ENCODE assay signal across 16 cellular contexts in the genomic region with DNA sequence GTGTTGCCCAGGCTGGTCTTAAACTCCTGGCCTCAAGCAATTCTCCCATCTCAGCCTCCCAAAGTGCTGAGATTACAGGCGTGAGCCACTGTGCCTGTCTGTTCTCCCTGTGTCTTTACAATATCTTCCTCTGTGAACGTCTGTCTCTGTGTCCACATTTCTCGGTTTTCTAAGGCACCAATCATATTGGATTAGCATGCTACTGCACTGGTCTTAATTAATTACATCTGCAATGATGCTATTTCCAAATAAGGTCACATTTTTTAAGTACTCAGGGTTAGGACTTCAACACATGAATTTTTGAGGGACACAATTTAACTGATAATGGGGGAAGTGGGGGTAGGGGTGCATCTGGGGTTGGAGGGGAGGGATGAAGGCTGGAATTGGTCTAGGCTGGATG.
A peak's percentile ranks its signal among the peaks of the same experiment; 100 is the strongest.
DNase-seq lines count a peak whose midpoint lies in the region; ATAC-seq and TF ChIP-seq lines count a peak whose summit lies in the region.
"Had no signal": no experiment of that assay in that cellular context is flagged by ENCODE, and none has a peak within 500 bp of the region (broad histone marks: within the 10 kb centered on the region; RNA-seq: fewer than 3 reads in every experiment).

No MANE protein-coding gene starts in this region.

- ATAC-seq in CD8-positive, alpha-beta T cell: no peak
- ATAC-seq: A549 had no signal

- peaks cover 9% of the 10 kb centered on the region for H3K9me3 Mint-ChIP-seq in endothelial cell (ENCODE audit: unreplicated experiment)
- no peaks in the 10 kb centered on the region for H3K9me3 Mint-ChIP-seq in CD8-positive, alpha-beta T cell

- peaks cover 5% of the 10 kb centered on the region for H3K36me3 Mint-ChIP-seq in endothelial cell (ENCODE audit: low read depth, unreplicated experiment)
- H3K36me3 Mint-ChIP-seq in CD8-positive, alpha-beta T cell: no peaks in the 10 kb centered on the region

- H3K27ac ChIP-seq in left ventricle myocardium inferior (replicated peaks) (no peak overlapping the region), colonic mucosa (no peak overlapping the region)
- H3K27ac ChIP-seq in CD8-positive, alpha-beta T cell (ENCODE audit: low read depth, low read length): no peak overlapping the region
- H3K27ac ChIP-seq: 22Rv1; A549; BLaER1 treated with 17β-estradiol and CSF1 and Interleukin-3, amounts not matched to agents 10 nM and 100 nM; GM23248 had no signal

- H3K4me3 Mint-ChIP-seq in endothelial cell (ENCODE audit: unreplicated experiment): peak overlapping the region; percentile 0
- no peak overlapping the region for H3K4me3 Mint-ChIP-seq in CD8-positive, alpha-beta T cell
- H3K4me3 Mint-ChIP-seq: B cell; CD8-positive, alpha-beta memory T cell had no signal

- H3K9ac ChIP-seq in colonic mucosa (ENCODE audit: low read depth in 2 of 2, low read length in 2 of 2): no peak overlapping the region
- H3K9ac ChIP-seq: BLaER1 treated with 17β-estradiol and CSF1 and Interleukin-3, amounts not matched to agents 10 nM and 100 nM; GM23248 had no signal

- peaks cover 8% of the 10 kb centered on the region for H3K27me3 Mint-ChIP-seq in endothelial cell (ENCODE audit: unreplicated experiment)
- no peaks in the 10 kb centered on the region for H3K27me3 Mint-ChIP-seq in CD8-positive, alpha-beta T cell (ENCODE audit: low read depth)

- no peak overlapping the region for H3K27ac Mint-ChIP-seq in endothelial cell (ENCODE audit: unreplicated experiment)
- H3K27ac Mint-ChIP-seq in CD8-positive, alpha-beta T cell: no peak overlapping the region
- H3K27ac Mint-ChIP-seq: B cell; CD8-positive, alpha-beta memory T cell had no signal

- H3K27me3 ChIP-seq in left ventricle myocardium inferior (ENCODE audit: low read depth): no peaks in the 10 kb centered on the region
- no peaks in the 10 kb centered on the region for H3K27me3 ChIP-seq in colonic mucosa
- no peaks in the 10 kb centered on the region for H3K27me3 ChIP-seq in CD8-positive, alpha-beta T cell (ENCODE audit: insufficient read depth, low read length)
- H3K27me3 ChIP-seq: BLaER1 treated with 17β-estradiol and CSF1 and Interleukin-3, amounts not matched to agents 10 nM and 100 nM had no signal

- TF ChIP-seq CTCF in left ventricle myocardium inferior (IDR thresholded peaks at IDR 0.05; ENCODE audit: borderline replicate concordance) (no peak), endothelial cell (IDR thresholded peaks at IDR 0.05; ENCODE audit: unreplicated experiment) (no peak), colonic mucosa (IDR thresholded peaks at IDR 0.05) (no peak)
- TF ChIP-seq CTCF in CD8-positive, alpha-beta T cell (IDR thresholded peaks at IDR 0.05): no peak

- CTCF ChIA-PET in CD8-positive, alpha-beta T cell (lab: Charles Lee): no interaction called here

- H3K4me1 Mint-ChIP-seq in endothelial cell (ENCODE audit: unreplicated experiment): no peaks in the 10 kb centered on the region
- H3K4me1 Mint-ChIP-seq in CD8-positive, alpha-beta T cell (ENCODE audit: low read depth): no peaks in the 10 kb centered on the region
- H3K4me1 Mint-ChIP-seq: B cell; CD8-positive, alpha-beta memory T cell had no signal

- no peaks in the 10 kb centered on the region for H3K36me3 ChIP-seq in left ventricle myocardium inferior
- H3K36me3 ChIP-seq in colonic mucosa: no peaks in the 10 kb centered on the region
- no peaks in the 10 kb centered on the region for H3K36me3 ChIP-seq in CD8-positive, alpha-beta T cell (ENCODE audit: insufficient read depth, low read length)
- H3K36me3 ChIP-seq: BLaER1 treated with 17β-estradiol and CSF1 and Interleukin-3, amounts not matched to agents 10 nM and 100 nM; HAP-1 had no signal

- intact Hi-C loops in cardiac septum (cut with DNase I): no loop called here
- intact Hi-C loops in left ventricle myocardium inferior (cut with micrococcal nuclease): no loop called here
- intact Hi-C loops in colonic mucosa (cut with DNase I): no loop called here
- intact Hi-C loops in CD8-positive, alpha-beta T cell (cut with DNase I, micrococcal nuclease): no loop called here

- H3K4me1 ChIP-seq in left ventricle myocardium inferior: peaks cover 7% of the 10 kb centered on the region
- H3K4me1 ChIP-seq in colonic mucosa: no peaks in the 10 kb centered on the region
- H3K4me1 ChIP-seq in CD8-positive, alpha-beta T cell (ENCODE audit: insufficient read depth, low read length): no peaks in the 10 kb centered on the region
- H3K4me1 ChIP-seq: A549; BLaER1 treated with 17β-estradiol and CSF1 and Interleukin-3, amounts not matched to agents 10 nM and 100 nM; Caco-2; HAP-1 had no signal

- H3K9me3 ChIP-seq in left ventricle myocardium inferior (replicated peaks) (peaks cover 7% of the 10 kb centered on the region), colonic mucosa (no peaks in the 10 kb centered on the region)
- H3K9me3 ChIP-seq in CD8-positive, alpha-beta T cell (ENCODE audit: low read length): no peaks in the 10 kb centered on the region
- H3K9me3 ChIP-seq: Caco-2, HAP-1 had no signal

- H3K4me3 ChIP-seq in left ventricle myocardium inferior (no peak overlapping the region), colonic mucosa (no peak overlapping the region)
- H3K4me3 ChIP-seq in CD8-positive, alpha-beta T cell (ENCODE audit: low read depth, low read length): no peak overlapping the region
- H3K4me3 ChIP-seq: A549; BLaER1 treated with 17β-estradiol and CSF1 and Interleukin-3, amounts not matched to agents 10 nM and 100 nM; GM23248; HAP-1 had no signal

- POLR2A ChIA-PET in CD8-positive, alpha-beta T cell (lab: Charles Lee): no interaction called here

- DNase-seq in cardiac septum (ENCODE audit: low spot score): peak; percentile 15
- no peak for DNase-seq in left ventricle myocardium inferior
- no peak for DNase-seq in endothelial cell (ENCODE audit: low spot score)
- DNase-seq in fibroblast of peridontal ligament (ENCODE audit: extremely low read depth): peak; percentile 25
- DNase-seq in colonic mucosa: no peak
- no peak for DNase-seq in CD8-positive, alpha-beta T cell
- no peak for DNase-seq in T-helper 1 cell
- DNase-seq: Caco-2; CD8-positive, alpha-beta memory T cell; GDM1; GM23248 had no signal

Comparison
In these comparisons a context has a peak if more than half of its experiments do, and no peak if none do; other contexts are left out.
1. DNase-seq: peak in cardiac septum (single experiment) and fibroblast of peridontal ligament (single experiment); none in left ventricle myocardium inferior (single experiment), endothelial cell (single experiment), colonic mucosa (single experiment), CD8-positive, alpha-beta T cell (0 of 7) and T-helper 1 cell (0 of 5).